1 cellular context compared by ENCODE assay signal in genomic region chr10:27997865-27998177, GRCh38.
TF ChIP-seq lines count a peak whose summit lies in the region.

No MANE protein-coding gene starts in this region.

TF ChIP-seq in SK-N-SH, 30 proteins besides CTCF, POLR2A, EP300 and RAD21 (continued from another document):
- peak; percentile 27; the same call in 1 of the 2 replicates for TF ChIP-seq EZH2phosphoT487 (IDR thresholded peaks at IDR 0.05; ENCODE audit: borderline replicate concordance, low read depth)
- TF ChIP-seq ELF1 (IDR thresholded peaks at IDR 0.05): no peak
- no peak for TF ChIP-seq SMC3 (IDR thresholded peaks at IDR 0.05; ENCODE audit: low read depth, low read length)
